Comparison of ENCODE assay signal across 1 cellular context in genomic region chr5:14871084-14871572, GRCh38.
TF ChIP-seq lines count a peak whose summit lies in the region.

No MANE protein-coding gene starts in this region.

TF ChIP-seq in HepG2, 621 proteins besides CTCF, POLR2A, EP300 and RAD21 (continued from another document):
- TF ChIP-seq, protein P1, sequence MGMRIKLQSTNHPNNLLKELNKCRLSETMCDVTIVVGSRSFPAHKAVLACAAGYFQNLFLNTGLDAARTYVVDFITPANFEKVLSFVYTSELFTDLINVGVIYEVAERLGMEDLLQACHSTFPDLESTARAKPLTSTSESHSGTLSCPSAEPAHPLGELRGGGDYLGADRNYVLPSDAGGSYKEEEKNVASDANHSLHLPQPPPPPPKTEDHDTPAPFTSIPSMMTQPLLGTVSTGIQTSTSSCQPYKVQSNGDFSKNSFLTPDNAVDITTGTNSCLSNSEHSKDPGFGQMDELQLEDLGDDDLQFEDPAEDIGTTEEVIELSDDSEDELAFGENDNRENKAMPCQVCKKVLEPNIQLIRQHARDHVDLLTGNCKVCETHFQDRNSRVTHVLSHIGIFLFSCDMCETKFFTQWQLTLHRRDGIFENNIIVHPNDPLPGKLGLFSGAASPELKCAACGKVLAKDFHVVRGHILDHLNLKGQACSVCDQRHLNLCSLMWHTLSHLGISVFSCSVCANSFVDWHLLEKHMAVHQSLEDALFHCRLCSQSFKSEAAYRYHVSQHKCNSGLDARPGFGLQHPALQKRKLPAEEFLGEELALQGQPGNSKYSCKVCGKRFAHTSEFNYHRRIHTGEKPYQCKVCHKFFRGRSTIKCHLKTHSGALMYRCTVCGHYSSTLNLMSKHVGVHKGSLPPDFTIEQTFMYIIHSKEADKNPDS (CRISPR knock-in tag; IDR thresholded peaks at IDR 0.05), result no peak
- no peak for TF ChIP-seq MYNN (CRISPR knock-in tag; IDR thresholded peaks at IDR 0.05; ENCODE audit: low read depth)
- TF ChIP-seq U2AF2 (IDR thresholded peaks at IDR 0.05; ENCODE audit: low read depth, low read length), result no peak
- no peak for TF ChIP-seq MAX (IDR thresholded peaks at IDR 0.05)
- TF ChIP-seq NFYB (CRISPR knock-in tag; IDR thresholded peaks at IDR 0.05), result no peak
- TF ChIP-seq IKZF4 (CRISPR knock-in tag; IDR thresholded peaks at IDR 0.05; ENCODE audit: borderline replicate concordance, low read depth, not compliant biosample characterization), result no peak
- TF ChIP-seq REPIN1 (CRISPR knock-in tag; IDR thresholded peaks at IDR 0.05; ENCODE audit: borderline replicate concordance, low read depth), result no peak
- TF ChIP-seq, protein P2, sequence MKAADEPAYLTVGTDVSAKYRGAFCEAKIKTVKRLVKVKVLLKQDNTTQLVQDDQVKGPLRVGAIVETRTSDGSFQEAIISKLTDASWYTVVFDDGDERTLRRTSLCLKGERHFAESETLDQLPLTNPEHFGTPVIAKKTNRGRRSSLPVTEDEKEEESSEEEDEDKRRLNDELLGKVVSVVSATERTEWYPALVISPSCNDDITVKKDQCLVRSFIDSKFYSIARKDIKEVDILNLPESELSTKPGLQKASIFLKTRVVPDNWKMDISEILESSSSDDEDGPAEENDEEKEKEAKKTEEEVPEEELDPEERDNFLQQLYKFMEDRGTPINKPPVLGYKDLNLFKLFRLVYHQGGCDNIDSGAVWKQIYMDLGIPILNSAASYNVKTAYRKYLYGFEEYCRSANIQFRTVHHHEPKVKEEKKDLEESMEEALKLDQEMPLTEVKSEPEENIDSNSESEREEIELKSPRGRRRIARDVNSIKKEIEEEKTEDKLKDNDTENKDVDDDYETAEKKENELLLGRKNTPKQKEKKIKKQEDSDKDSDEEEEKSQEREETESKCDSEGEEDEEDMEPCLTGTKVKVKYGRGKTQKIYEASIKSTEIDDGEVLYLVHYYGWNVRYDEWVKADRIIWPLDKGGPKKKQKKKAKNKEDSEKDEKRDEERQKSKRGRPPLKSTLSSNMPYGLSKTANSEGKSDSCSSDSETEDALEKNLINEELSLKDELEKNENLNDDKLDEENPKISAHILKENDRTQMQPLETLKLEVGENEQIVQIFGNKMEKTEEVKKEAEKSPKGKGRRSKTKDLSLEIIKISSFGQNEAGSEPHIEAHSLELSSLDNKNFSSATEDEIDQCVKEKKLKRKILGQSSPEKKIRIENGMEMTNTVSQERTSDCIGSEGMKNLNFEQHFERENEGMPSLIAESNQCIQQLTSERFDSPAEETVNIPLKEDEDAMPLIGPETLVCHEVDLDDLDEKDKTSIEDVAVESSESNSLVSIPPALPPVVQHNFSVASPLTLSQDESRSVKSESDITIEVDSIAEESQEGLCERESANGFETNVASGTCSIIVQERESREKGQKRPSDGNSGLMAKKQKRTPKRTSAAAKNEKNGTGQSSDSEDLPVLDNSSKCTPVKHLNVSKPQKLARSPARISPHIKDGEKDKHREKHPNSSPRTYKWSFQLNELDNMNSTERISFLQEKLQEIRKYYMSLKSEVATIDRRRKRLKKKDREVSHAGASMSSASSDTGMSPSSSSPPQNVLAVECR (CRISPR knock-in tag; IDR thresholded peaks at IDR 0.05; ENCODE audit: borderline replicate concordance), result peak; percentile 25
- TF ChIP-seq, protein P3, sequence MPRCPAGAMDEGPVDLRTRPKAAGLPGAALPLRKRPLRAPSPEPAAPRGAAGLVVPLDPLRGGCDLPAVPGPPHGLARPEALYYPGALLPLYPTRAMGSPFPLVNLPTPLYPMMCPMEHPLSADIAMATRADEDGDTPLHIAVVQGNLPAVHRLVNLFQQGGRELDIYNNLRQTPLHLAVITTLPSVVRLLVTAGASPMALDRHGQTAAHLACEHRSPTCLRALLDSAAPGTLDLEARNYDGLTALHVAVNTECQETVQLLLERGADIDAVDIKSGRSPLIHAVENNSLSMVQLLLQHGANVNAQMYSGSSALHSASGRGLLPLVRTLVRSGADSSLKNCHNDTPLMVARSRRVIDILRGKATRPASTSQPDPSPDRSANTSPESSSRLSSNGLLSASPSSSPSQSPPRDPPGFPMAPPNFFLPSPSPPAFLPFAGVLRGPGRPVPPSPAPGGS (CRISPR knock-in tag; IDR thresholded peaks at IDR 0.05), result no peak
- 0 out of 2 replicates have a peak, but pooled peaks have one; percentile 7 for TF ChIP-seq HNRNPL (IDR thresholded peaks at IDR 0.05; ENCODE audit: low read depth, low read length)
- no peak for TF ChIP-seq ZNF546 (CRISPR knock-in tag; conservative IDR thresholded peaks at IDR 0.05)
- no peak for TF ChIP-seq ZSCAN9 (CRISPR knock-in tag; IDR thresholded peaks at IDR 0.05; ENCODE audit: borderline replicate concordance)
- no peak for TF ChIP-seq BCLAF1 (IDR thresholded peaks at IDR 0.05)
- no peak for TF ChIP-seq ELF4 (CRISPR knock-in tag; IDR thresholded peaks at IDR 0.05; ENCODE audit: borderline replicate concordance)
- TF ChIP-seq ZNF557 (CRISPR knock-in tag; IDR thresholded peaks at IDR 0.05), result no peak
- TF ChIP-seq ARID5B (CRISPR knock-in tag; IDR thresholded peaks at IDR 0.05), result no peak
- TF ChIP-seq PHF8 (CRISPR knock-in tag; IDR thresholded peaks at IDR 0.05), result 0 out of 2 replicates have a peak, but pooled peaks have one; percentile 24
- TF ChIP-seq HES4 (CRISPR knock-in tag; IDR thresholded peaks at IDR 0.05; ENCODE audit: borderline replicate concordance), result no peak
- no peak for TF ChIP-seq LCORL (IDR thresholded peaks at IDR 0.05)
- TF ChIP-seq LCORL (CRISPR knock-in tag; IDR thresholded peaks at IDR 0.05), result 0 out of 2 replicates have a peak, but pooled peaks have one; percentile 19
- no peak for TF ChIP-seq ZNF746 (CRISPR knock-in tag; IDR thresholded peaks at IDR 0.05)
- TF ChIP-seq HMGXB4 (CRISPR knock-in tag; IDR thresholded peaks at IDR 0.05; ENCODE audit: borderline replicate concordance in 1 of 2, low read depth in 1 of 2), result no peak
- no peak for TF ChIP-seq KAT2B (IDR thresholded peaks at IDR 0.05; ENCODE audit: borderline replicate concordance, low read depth, low read length)
